16 cellular contexts compared by ENCODE assay signal in the genomic region with DNA sequence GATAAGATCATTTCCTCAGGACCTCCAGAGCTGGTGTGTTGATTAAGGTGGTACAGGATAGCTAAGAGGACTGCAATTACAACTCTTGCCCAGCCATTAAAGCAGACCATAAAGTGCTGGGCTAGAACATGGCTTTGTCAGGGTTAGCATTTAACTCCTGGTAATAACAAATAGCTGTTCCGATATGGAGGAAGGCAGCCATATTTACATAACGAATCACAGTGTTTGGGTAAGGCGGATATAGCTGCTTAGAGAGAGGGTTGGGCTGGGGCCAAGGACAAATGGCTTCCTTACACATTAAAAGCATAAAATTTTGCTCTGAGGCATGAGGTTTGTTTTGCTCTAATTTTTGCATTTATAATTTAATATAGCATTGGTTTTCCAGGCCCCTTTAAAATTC.
DNase-seq lines count a peak whose midpoint lies in the region; ATAC-seq, FAIRE-seq and TF ChIP-seq lines count a peak whose summit lies in the region.
"Had no signal": no experiment of that assay in that cellular context is flagged by ENCODE, and none has a peak within 500 bp of the region (broad histone marks: within the 10 kb centered on the region; RNA-seq: fewer than 3 reads in every experiment).

No MANE protein-coding gene starts in this region.

- no peaks in the 10 kb centered on the region for H3K36me3 Mint-ChIP-seq in activated naive CD8-positive, alpha-beta T cell treated with anti-CD3 and anti-CD28 coated beads, Interleukin-2, amount 50 U/mL, for 24 hours (ENCODE audit: low read depth)

- H3K4me3 Mint-ChIP-seq in activated naive CD8-positive, alpha-beta T cell treated with anti-CD3 and anti-CD28 coated beads, Interleukin-2, amount 50 U/mL, for 24 hours, result no peak overlapping the region
- H3K4me3 Mint-ChIP-seq: activated T-helper 1 cell treated with anti-CD3 and anti-CD28 coated beads, Interleukin-12 subunit alpha, Interleukin-12 subunit beta, Interleukin-2, Interleukin-4 antibody, amounts not matched to agents 30 ng/mL and 10 ng/mL and 1 ng/mL, durations not matched to agents 14 hours and 24 hours and 36 hours had no signal

- H3K9me3 ChIP-seq in HepG2 (ENCODE audit: low read length), result no peaks in the 10 kb centered on the region
- no peaks in the 10 kb centered on the region for H3K9me3 ChIP-seq in right lobe of liver
- no peaks in the 10 kb centered on the region for H3K9me3 ChIP-seq in SK-N-MC (ENCODE audit: low read depth, low read length)
- no peaks in the 10 kb centered on the region for H3K9me3 ChIP-seq in A673 (ENCODE audit: low read depth, low read length, poor library complexity, severe bottlenecking)
- H3K9me3 ChIP-seq: pancreas, SJCRH30, suprapubic skin had no signal

- no peaks in the 10 kb centered on the region for H3K9me3 Mint-ChIP-seq in activated naive CD8-positive, alpha-beta T cell treated with anti-CD3 and anti-CD28 coated beads, Interleukin-2, amount 50 U/mL, for 24 hours
- H3K9me3 Mint-ChIP-seq: activated T-helper 1 cell treated with anti-CD3 and anti-CD28 coated beads, Interleukin-12 subunit alpha, Interleukin-12 subunit beta, Interleukin-2, Interleukin-4 antibody, amounts not matched to agents 30 ng/mL and 10 ng/mL and 1 ng/mL, durations not matched to agents 14 hours and 24 hours and 36 hours had no signal

- POLR2A ChIA-PET in HepG2 (lab: Yijun Ruan, JAX) (no interaction called here), A673 (lab: Charles Lee; ENCODE audit: low non-redundant PET) (no interaction called here)

- H3K36me3 ChIP-seq in HepG2 (replicated peaks in 1 of 2; ENCODE audit: control insufficient read depth in 1 of 2, insufficient read depth in 2 of 2, low read length in 2 of 2) (no peaks in the 10 kb centered on the region), right lobe of liver (no peaks in the 10 kb centered on the region), SK-N-MC (ENCODE audit: insufficient read depth, low read length) (no peaks in the 10 kb centered on the region), A673 (ENCODE audit: insufficient read depth, low read length, poor library complexity, severe bottlenecking) (no peaks in the 10 kb centered on the region)
- H3K36me3 ChIP-seq: pancreas, SJCRH30, suprapubic skin had no signal

- peak; percentile 78 for DNase-seq in HepG2 (ENCODE audit: low spot score)
- no peak for DNase-seq in right lobe of liver
- DNase-seq in SK-N-MC (ENCODE audit: low read depth, low spot score), result no peak
- DNase-seq in A673 (ENCODE audit: low spot score), result no peak
- no peak for DNase-seq in activated naive CD8-positive, alpha-beta T cell treated with anti-CD3 and anti-CD28 coated beads, Interleukin-2, amount 50 U/mL, for 24 hours
- DNase-seq: activated CD4-positive, alpha-beta T cell treated with anti-CD3 and anti-CD28 coated beads, Interleukin-2, amount 50 U/mL, for 48 hours; amygdala; NCI-H82; pancreas had no signal

- H3K4me1 ChIP-seq in HepG2 (ENCODE audit: insufficient read depth, low read length), result peaks cover 42% of the 10 kb centered on the region
- H3K4me1 ChIP-seq in right lobe of liver, result no peaks in the 10 kb centered on the region
- H3K4me1 ChIP-seq in A673 (ENCODE audit: insufficient read depth, low read length, poor library complexity, severe bottlenecking), result no peaks in the 10 kb centered on the region
- H3K4me1 ChIP-seq: pancreas, SJCRH30, suprapubic skin had no signal

- ATAC-seq in HepG2 (peak; percentile 72), right lobe of liver (no peak), HG03520 (IDR thresholded peaks at IDR 0.05; ENCODE audit: unreplicated experiment) (no peak), GM19324 (IDR thresholded peaks at IDR 0.05; ENCODE audit: low FRiP score, unreplicated experiment) (no peak)
- ATAC-seq in activated naive CD8-positive, alpha-beta T cell treated with anti-CD3 and anti-CD28 coated beads, Interleukin-2, amount 50 U/mL, for 24 hours, result no peak

- no peak for TF ChIP-seq RAD21 in HepG2 (CRISPR knock-in tag; IDR thresholded peaks at IDR 0.05)

- H3K4me3 ChIP-seq in HepG2 (replicated peaks in 1 of 3; ENCODE audit: insufficient read depth in 1 of 3, low read depth in 2 of 3, low read length in 3 of 3), result no peak overlapping the region; a peak in 1 of 6 replicates
- no peak overlapping the region for H3K4me3 ChIP-seq in right lobe of liver
- H3K4me3 ChIP-seq in SK-N-MC, result 0 out of 2 replicates have a peak overlapping the region, but pooled peaks have one; percentile 8
- no peak overlapping the region for H3K4me3 ChIP-seq in A673 (ENCODE audit: low read depth, low read length, poor library complexity, severe bottlenecking)
- H3K4me3 ChIP-seq: pancreas, SJCRH30, suprapubic skin had no signal

- peak overlapping the region; percentile 57 for H3K4me2 ChIP-seq in HepG2 (ENCODE audit: low read depth, low read length)

- BruUV-seq in HepG2 (replicated peaks; lab: Mats Ljungman, UMichigan) (no TSS peak), A673 (replicated peaks; lab: Mats Ljungman, UMichigan) (no TSS peak)

- in situ Hi-C loops in HepG2 (cut with HindIII; ENCODE audit: extremely low pct_ligation_motif_present, low pct_unique_long_range_greater_than_20kb), result no loop called here

- intact Hi-C loops in HepG2 (cut with micrococcal nuclease; ENCODE audit: unreplicated experiment) (no loop called here), right lobe of liver (cut with DNase I) (no loop called here), A673 (cut with micrococcal nuclease; ENCODE audit: unreplicated experiment) (no loop called here)

- H3K9ac ChIP-seq in HepG2 (ENCODE audit: insufficient read depth, low read depth, low read length) (no peak overlapping the region), SK-N-MC (ENCODE audit: insufficient read length) (no peak overlapping the region)

- no peaks in the 10 kb centered on the region for H3K4me1 Mint-ChIP-seq in activated naive CD8-positive, alpha-beta T cell treated with anti-CD3 and anti-CD28 coated beads, Interleukin-2, amount 50 U/mL, for 24 hours

- WGBS in HepG2 (ENCODE audit: low lambda C conversion rate), result 10% methylated on average over 3 of the region's 3 CpGs
- WGBS in right lobe of liver (ENCODE audit: insufficient coverage, low coverage, low lambda C conversion rate, missing lambda C conversion rate), result 59% methylated on average over 3 of the region's 3 CpGs

- H3K79me2 ChIP-seq in HepG2 (ENCODE audit: insufficient read depth, low read length), result no peaks in the 10 kb centered on the region

- no peaks in the 10 kb centered on the region for H4K20me1 ChIP-seq in HepG2 (ENCODE audit: insufficient read depth, low read length)

- FAIRE-seq in HepG2 (lab: Jason Lieb, UNC) (peak; percentile 58), islet of Langerhans (lab: Jason Lieb, UNC) (peak; percentile 21)
- FAIRE-seq: frontal cortex, pancreas had no signal

- no peak for TF ChIP-seq CTCF in HepG2 (CRISPR knock-in tag; IDR thresholded peaks at IDR 0.05)
- TF ChIP-seq CTCF in right lobe of liver (IDR thresholded peaks at IDR 0.05), result no peak
- no peak for TF ChIP-seq CTCF in A673 (conservative IDR thresholded peaks at IDR 0.05; ENCODE audit: low read depth, low read length)

- TF ChIP-seq POLR2A in HepG2 (IDR thresholded peaks at IDR 0.05; ENCODE audit: insufficient read depth in 1 of 2, low read depth in 2 of 2, low read length in 2 of 2), result no peak
- TF ChIP-seq POLR2A in right lobe of liver (IDR thresholded peaks at IDR 0.05), result no peak

- peak in 1 of 2 experiments; percentile 63; a peak in 1 of 4 replicates for TF ChIP-seq EP300 in HepG2 (IDR thresholded peaks at IDR 0.05; ENCODE audit: low read depth in 2 of 2, low read length in 2 of 2)
- TF ChIP-seq EP300 in HepG2 (CRISPR knock-in tag; IDR thresholded peaks at IDR 0.05; ENCODE audit: borderline replicate concordance), result no peak

- no peak overlapping the region for H3K27ac Mint-ChIP-seq in activated naive CD8-positive, alpha-beta T cell treated with anti-CD3 and anti-CD28 coated beads, Interleukin-2, amount 50 U/mL, for 24 hours
- H3K27ac Mint-ChIP-seq: activated T-helper 1 cell treated with anti-CD3 and anti-CD28 coated beads, Interleukin-12 subunit alpha, Interleukin-12 subunit beta, Interleukin-2, Interleukin-4 antibody, amounts not matched to agents 30 ng/mL and 10 ng/mL and 1 ng/mL, durations not matched to agents 14 hours and 24 hours and 36 hours had no signal

- H3K27ac ChIP-seq in HepG2 (ENCODE audit: extremely low read length, insufficient read depth, low read length) (peak overlapping the region; percentile 37), right lobe of liver (no peak overlapping the region), SK-N-MC (no peak overlapping the region), A673 (ENCODE audit: low read depth, low read length, poor library complexity, severe bottlenecking) (no peak overlapping the region)
- H3K27ac ChIP-seq: pancreas, SJCRH30, suprapubic skin had no signal

- no peak overlapping the region for H2AFZ ChIP-seq in HepG2 (ENCODE audit: low read length)

- CTCF ChIA-PET in HepG2 (lab: Yijun Ruan, JAX; ENCODE audit: low intra/inter-chr PET ratio, low total read pairs), result no interaction called here
- CTCF ChIA-PET in A673 (lab: Charles Lee), result no interaction called here

- H3K27me3 ChIP-seq in HepG2 (ENCODE audit: control insufficient read depth in 1 of 2, insufficient read depth in 2 of 2, low read length in 2 of 2), result no peaks in the 10 kb centered on the region
- H3K27me3 ChIP-seq in right lobe of liver, result no peaks in the 10 kb centered on the region
- H3K27me3 ChIP-seq in A673 (replicated peaks; ENCODE audit: insufficient read depth, low read depth, low read length, poor library complexity), result peaks cover 6% of the 10 kb centered on the region
- H3K27me3 ChIP-seq: pancreas, suprapubic skin had no signal

- no peaks in the 10 kb centered on the region for H3K27me3 Mint-ChIP-seq in activated naive CD8-positive, alpha-beta T cell treated with anti-CD3 and anti-CD28 coated beads, Interleukin-2, amount 50 U/mL, for 24 hours

TF ChIP-seq in HepG2, 621 proteins besides CTCF, POLR2A, EP300 and RAD21 (continues in another document):
- TF ChIP-seq, protein P1, sequence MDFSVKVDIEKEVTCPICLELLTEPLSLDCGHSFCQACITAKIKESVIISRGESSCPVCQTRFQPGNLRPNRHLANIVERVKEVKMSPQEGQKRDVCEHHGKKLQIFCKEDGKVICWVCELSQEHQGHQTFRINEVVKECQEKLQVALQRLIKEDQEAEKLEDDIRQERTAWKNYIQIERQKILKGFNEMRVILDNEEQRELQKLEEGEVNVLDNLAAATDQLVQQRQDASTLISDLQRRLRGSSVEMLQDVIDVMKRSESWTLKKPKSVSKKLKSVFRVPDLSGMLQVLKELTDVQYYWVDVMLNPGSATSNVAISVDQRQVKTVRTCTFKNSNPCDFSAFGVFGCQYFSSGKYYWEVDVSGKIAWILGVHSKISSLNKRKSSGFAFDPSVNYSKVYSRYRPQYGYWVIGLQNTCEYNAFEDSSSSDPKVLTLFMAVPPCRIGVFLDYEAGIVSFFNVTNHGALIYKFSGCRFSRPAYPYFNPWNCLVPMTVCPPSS (IDR thresholded peaks at IDR 0.05), result no peak
